ENCODE assay signal across 19 cellular contexts in the genomic region with DNA sequence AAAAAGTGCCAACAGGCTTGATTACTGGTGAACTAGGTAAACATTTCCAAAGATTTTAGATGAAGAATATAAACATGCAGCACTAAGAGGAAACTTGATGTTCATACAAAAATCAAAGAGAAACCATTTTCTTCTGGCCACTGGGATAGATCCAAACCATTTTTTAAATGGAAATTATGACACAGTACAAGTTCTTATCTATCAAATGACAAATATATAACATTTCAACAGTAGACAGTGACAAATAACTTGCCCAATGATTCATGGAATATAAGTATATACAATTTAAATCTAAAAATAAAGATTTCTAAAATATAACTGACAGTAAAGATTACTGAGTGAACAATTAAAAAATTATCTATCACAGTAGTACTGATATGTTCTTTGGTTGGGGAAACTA.
DNase-seq lines count a peak whose midpoint lies in the region; ATAC-seq and TF ChIP-seq lines count a peak whose summit lies in the region.
"Had no signal": no experiment of that assay in that cellular context is flagged by ENCODE, and none has a peak within 500 bp of the region (broad histone marks: within the 10 kb centered on the region; RNA-seq: fewer than 3 reads in every experiment).

No MANE protein-coding gene starts in this region.

- H3K36me3 ChIP-seq in endocrine pancreas (ENCODE audit: control insufficient read depth, insufficient read depth, low read length), result no peaks in the 10 kb centered on the region
- H3K36me3 ChIP-seq in left ventricle myocardium inferior, result peaks cover 78% of the 10 kb centered on the region

- H3K9me3 ChIP-seq in endocrine pancreas (ENCODE audit: control insufficient read depth, low read length) (no peaks in the 10 kb centered on the region), left ventricle myocardium inferior (replicated peaks) (no peaks in the 10 kb centered on the region)
- H3K9me3 ChIP-seq: BLaER1 treated with 17β-estradiol and CSF1 and Interleukin-3, amounts not matched to agents 10 nM and 100 nM had no signal

- H3K4me3 Mint-ChIP-seq in nephron progenitor cell (no peak overlapping the region), glutamatergic neuron (ENCODE audit: unreplicated experiment) (no peak overlapping the region)
- H3K4me3 Mint-ChIP-seq: B cell; CD8-positive, alpha-beta T cell; GM23338; IgD-negative memory B cell had no signal

- peak overlapping the region; percentile 24 for H3K4me3 ChIP-seq in endocrine pancreas (ENCODE audit: control insufficient read depth, insufficient read depth, low read length)
- H3K4me3 ChIP-seq in left ventricle myocardium inferior, result peak overlapping the region; percentile 9
- H3K4me3 ChIP-seq: BLaER1 treated with 17β-estradiol and CSF1 and Interleukin-3, amounts not matched to agents 10 nM and 100 nM; GM23338 had no signal

- peak overlapping the region; percentile 72 for H3K27ac ChIP-seq in left ventricle myocardium inferior (replicated peaks)
- H3K27ac ChIP-seq: BLaER1 treated with 17β-estradiol and CSF1 and Interleukin-3, amounts not matched to agents 10 nM and 100 nM had no signal

- H3K27ac Mint-ChIP-seq in nephron progenitor cell (peak overlapping the region; percentile 51), glutamatergic neuron (ENCODE audit: unreplicated experiment) (no peak overlapping the region)
- H3K27ac Mint-ChIP-seq: B cell; CD8-positive, alpha-beta T cell; GM23338; IgD-negative memory B cell had no signal

- H3K9ac ChIP-seq in endocrine pancreas (ENCODE audit: control insufficient read depth, insufficient read depth, low read length), result no peak overlapping the region
- H3K9ac ChIP-seq: BLaER1 treated with 17β-estradiol and CSF1 and Interleukin-3, amounts not matched to agents 10 nM and 100 nM had no signal

- H3K27me3 ChIP-seq in endocrine pancreas (ENCODE audit: control insufficient read depth, insufficient read depth, low read length), result no peaks in the 10 kb centered on the region
- H3K27me3 ChIP-seq in left ventricle myocardium inferior (ENCODE audit: low read depth), result no peaks in the 10 kb centered on the region
- H3K27me3 ChIP-seq: BLaER1 treated with 17β-estradiol and CSF1 and Interleukin-3, amounts not matched to agents 10 nM and 100 nM had no signal

- H3K9me3 Mint-ChIP-seq in nephron progenitor cell (no peaks in the 10 kb centered on the region), glutamatergic neuron (ENCODE audit: unreplicated experiment) (no peaks in the 10 kb centered on the region)
- H3K9me3 Mint-ChIP-seq: CD8-positive, alpha-beta T cell; GM23338; IgD-negative memory B cell had no signal

- peaks cover 59% of the 10 kb centered on the region for H3K36me3 Mint-ChIP-seq in nephron progenitor cell (ENCODE audit: low read depth)
- no peaks in the 10 kb centered on the region for H3K36me3 Mint-ChIP-seq in glutamatergic neuron (ENCODE audit: unreplicated experiment)
- H3K36me3 Mint-ChIP-seq: CD8-positive, alpha-beta T cell; IgD-negative memory B cell had no signal

- H3K27me3 Mint-ChIP-seq in nephron progenitor cell (ENCODE audit: low read depth, poor library complexity), result no peaks in the 10 kb centered on the region
- H3K27me3 Mint-ChIP-seq in glutamatergic neuron (ENCODE audit: unreplicated experiment), result no peaks in the 10 kb centered on the region
- H3K27me3 Mint-ChIP-seq: B cell had no signal

- intact Hi-C loops in Right ventricle myocardium superior (cut with DNase I), result no loop called here
- intact Hi-C loops in cardiac septum (cut with DNase I), result no loop called here
- intact Hi-C loops in left ventricle myocardium inferior (cut with micrococcal nuclease), result no loop called here

- TF ChIP-seq CTCF in left ventricle myocardium inferior (IDR thresholded peaks at IDR 0.05; ENCODE audit: borderline replicate concordance), result no peak
- TF ChIP-seq CTCF in nephron progenitor cell (IDR thresholded peaks at IDR 0.05), result no peak
- no peak for TF ChIP-seq CTCF in glutamatergic neuron (IDR thresholded peaks at IDR 0.05; ENCODE audit: partially characterized antibody, unreplicated experiment)

- no peak for DNase-seq in Right ventricle myocardium superior
- DNase-seq in cardiac septum (ENCODE audit: low spot score), result no peak
- no peak for DNase-seq in left ventricle myocardium inferior
- DNase-seq in nephron progenitor cell, result no peak
- DNase-seq in T-helper 9 cell, result no peak
- DNase-seq in glutamatergic neuron, result no peak
- DNase-seq in NCI-H748 treated with DMSO at 0.1 percent for 48 hours (lab: John Stamatoyannopoulos, UW), result no peak
- DNase-seq: Calu3; CD8-positive, alpha-beta T cell; DMS 273 treated with DMSO at 0.1 percent for 48 hours; DMS53; GF-D8; HCEC 1CT had no signal

- ATAC-seq in Right ventricle myocardium superior (ENCODE audit: poor library complexity), result peak; percentile 65
- ATAC-seq: CD8-positive, alpha-beta T cell; GM23338; HepG2 had no signal

- peaks cover 18% of the 10 kb centered on the region for H3K4me1 Mint-ChIP-seq in nephron progenitor cell
- H3K4me1 Mint-ChIP-seq in glutamatergic neuron (ENCODE audit: low read depth, unreplicated experiment), result peaks cover 2% of the 10 kb centered on the region
- H3K4me1 Mint-ChIP-seq: B cell, GM23338, IgD-negative memory B cell had no signal

- H3K4me1 ChIP-seq in endocrine pancreas (ENCODE audit: control insufficient read depth, insufficient read depth, low read length) (peaks cover 6% of the 10 kb centered on the region), left ventricle myocardium inferior (peaks cover 15% of the 10 kb centered on the region)
- H3K4me1 ChIP-seq: BLaER1 treated with 17β-estradiol and CSF1 and Interleukin-3, amounts not matched to agents 10 nM and 100 nM had no signal
